8 cellular contexts compared by ENCODE assay signal in genomic region chr13:36919206-36919832, GRCh38. TPM values are rescaled to one million over a fixed set of nuclear protein-coding genes. Genes with fewer than 3 reads are reported as not detected.
DNase-seq lines count a peak whose midpoint lies in the region; ATAC-seq and TF ChIP-seq lines count a peak whose summit lies in the region.

No MANE protein-coding gene starts in this region.

- no peaks in the 10 kb centered on the region for H4K20me1 ChIP-seq in OCI-LY3 (ENCODE audit: insufficient read depth, low read length)

- H3K4me1 ChIP-seq in OCI-LY3 (ENCODE audit: low read length) (no peaks in the 10 kb centered on the region), lung (ENCODE audit: control insufficient read depth in 2 of 2, insufficient read depth in 2 of 2, low read length in 2 of 2) (peaks cover 2 to 3% of the 10 kb centered on the region in 2 donors), tibial nerve (peaks cover 0 to 20% (median 0%) of the 10 kb centered on the region in 4 donors)

- no peak for TF ChIP-seq POLR2A in tibial nerve (IDR thresholded peaks at IDR 0.05)

- H3K27me3 ChIP-seq in OCI-LY3 (ENCODE audit: low read depth, low read length) (0 out of 2 replicates have a peak, but pooled peaks cover 3% of the 10 kb centered on the region), lung (ENCODE audit: control insufficient read depth, insufficient read depth) (no peaks in the 10 kb centered on the region), tibial nerve (no peaks in the 10 kb centered on the region)

- no peak overlapping the region for H3K4me2 ChIP-seq in OCI-LY3 (ENCODE audit: low read length)

- H3K9me3 ChIP-seq in OCI-LY3 (ENCODE audit: insufficient read depth, low read length) (no peaks in the 10 kb centered on the region), lung (ENCODE audit: control insufficient read depth in 2 of 2, insufficient read depth in 1 of 2, low read length in 1 of 2) (no peaks in the 10 kb centered on the region), tibial nerve (no peaks in the 10 kb centered on the region)

- TF ChIP-seq EP300 in tibial nerve (IDR thresholded peaks at IDR 0.05): no peak

- no peaks in the 10 kb centered on the region for H3K79me2 ChIP-seq in OCI-LY3 (ENCODE audit: low read length)

- DNase-seq in ELF-1 (ENCODE audit: low read depth, low spot score) (peak; percentile 65), dermis microvascular lymphatic vessel endothelial cell (ENCODE audit: low read depth in 2 of 2) (peak; percentile 23 to 69), lung (ENCODE audit: low spot score) (peak; percentile 47), tibial nerve (ENCODE audit: low spot score in 2 of 2) (peak in 1 of 2 donors; percentile 40), NCI-H1048 (lab: John Stamatoyannopoulos, UW) (no peak)

- peak; percentile 23 for ATAC-seq in HG02798 (IDR thresholded peaks at IDR 0.05; ENCODE audit: poor library complexity, unreplicated experiment)
- peak; percentile 69 for ATAC-seq in lung (ENCODE audit: insufficient read depth, low FRiP score)
- no peak for ATAC-seq in GM21360 (IDR thresholded peaks at IDR 0.05; ENCODE audit: unreplicated experiment)

- 1% methylated on average over 48 to 50 of the region's 50 CpGs for WGBS in lung, 2 donors
- 1 to 2% methylated on average over 24 to 27 of the region's 50 CpGs for WGBS in tibial nerve, 2 donors

- no peaks in the 10 kb centered on the region for H3K36me3 ChIP-seq in OCI-LY3 (replicated peaks; ENCODE audit: low read depth, low read length)
- no peaks in the 10 kb centered on the region for H3K36me3 ChIP-seq in lung (ENCODE audit: control insufficient read depth in 2 of 2, insufficient read depth in 2 of 2, low read length in 2 of 2)
- no peaks in the 10 kb centered on the region for H3K36me3 ChIP-seq in tibial nerve

- H2AFZ ChIP-seq in OCI-LY3 (ENCODE audit: low read depth, low read length): no peak overlapping the region

- H3K4me3 ChIP-seq in OCI-LY3 (ENCODE audit: low read length) (peak overlapping the region; percentile 33; the same call in 1 of the 2 replicates), lung (peak overlapping the region; percentile 64), tibial nerve (peak overlapping the region; percentile 48 to 88 (median 66))

- TF ChIP-seq CTCF in OCI-LY3 (IDR thresholded peaks at IDR 0.05; ENCODE audit: low read depth, low read length) (no peak), lung (IDR thresholded peaks at IDR 0.05; ENCODE audit: control extremely low read depth, extremely low read depth) (no peak), tibial nerve (IDR thresholded peaks at IDR 0.05) (no peak)

- H3K9ac ChIP-seq in OCI-LY3 (ENCODE audit: low read length): no peak overlapping the region

- H3K27ac ChIP-seq in OCI-LY3 (ENCODE audit: low read length) (no peak overlapping the region), lung (ENCODE audit: low read depth in 1 of 2, low read length in 1 of 2) (peak overlapping the region; percentile 34 to 51), tibial nerve (peak overlapping the region; percentile 68 to 91 (median 76))

RNA-seq across cellular contexts. Expression of gene SMAD9, which starts 0.7 kb away (rescaled TPM):
- total RNA-seq in dermis microvascular lymphatic vessel endothelial cell (14.5 and 19.2 TPM in 2 replicates), lung (10 to 100 TPM in 1 of 2 donors, 1 to 10 TPM in 1; 9.2 to 35.0 TPM), tibial nerve (10 to 100 TPM; 13.8 to 20.4 (median 15.8) TPM)
- 1 to 10 TPM; 2.5 to 3.2 TPM for polyA plus RNA-seq in lung
